In the genomic region with DNA sequence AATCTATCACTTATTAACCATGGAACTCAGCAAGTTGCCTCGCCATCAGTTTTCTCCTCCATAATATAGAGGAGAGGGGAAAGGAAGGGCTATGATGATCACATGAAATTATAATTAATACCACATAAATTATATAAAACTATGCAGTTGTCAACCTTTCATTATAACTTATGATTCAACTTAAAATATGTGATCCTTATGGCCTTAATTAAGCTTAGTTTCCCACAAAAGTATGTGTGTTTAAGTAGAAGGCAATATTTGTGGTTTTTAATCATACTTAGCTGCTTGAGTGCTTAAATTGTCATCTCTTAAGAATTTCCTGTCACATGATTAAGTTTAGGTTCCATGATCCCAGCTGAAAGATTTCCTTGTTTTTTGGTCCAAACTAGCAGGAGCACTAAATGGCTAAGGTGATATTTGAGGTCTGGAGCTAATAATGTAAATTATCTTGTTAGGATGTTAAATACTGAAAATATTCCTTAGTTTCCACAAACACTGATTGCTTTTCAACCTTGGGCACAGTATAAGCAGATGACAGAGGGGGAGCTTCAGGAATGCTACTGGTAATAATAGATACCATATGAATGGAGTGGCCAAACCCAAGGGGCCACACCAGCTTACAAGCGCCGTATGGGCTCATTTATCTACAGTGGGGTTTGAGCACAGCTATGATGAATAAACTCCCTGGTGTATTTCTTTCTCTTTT, we compare ENCODE assay signal across 12 cellular contexts. TPM values are rescaled to one million over a fixed set of nuclear protein-coding genes. Genes with fewer than 3 reads are reported as not detected.
DNase-seq lines count a peak whose midpoint lies in the region; ATAC-seq and TF ChIP-seq lines count a peak whose summit lies in the region.
"Had no signal": no experiment of that assay in that cellular context is flagged by ENCODE, and none has a peak within 500 bp of the region (broad histone marks: within the 10 kb centered on the region; RNA-seq: fewer than 3 reads in every experiment).

No MANE protein-coding gene starts in this region.

- 0 out of 2 replicates have a peak, but pooled peaks cover 3% of the 10 kb centered on the region for H3F3A ChIP-seq in PC-9 (ENCODE audit: insufficient read depth, low read depth)

- no peak for TF ChIP-seq CTCF in PC-9 (conservative IDR thresholded peaks at IDR 0.05)
- TF ChIP-seq CTCF in epithelial cell of esophagus (IDR thresholded peaks at IDR 0.05; ENCODE audit: insufficient read depth, low read depth, low read length, missing control alignments), result no peak
- no peak for TF ChIP-seq CTCF in osteoblast (IDR thresholded peaks at IDR 0.05; ENCODE audit: extremely low read depth, low read depth, low read length)
- no peak for TF ChIP-seq CTCF in WTC11 (IDR thresholded peaks at IDR 0.05)

- H3K9me2 ChIP-seq in PC-9 (ENCODE audit: insufficient read depth), result no peaks in the 10 kb centered on the region

- no peaks in the 10 kb centered on the region for H3K9me3 Mint-ChIP-seq in WTC11
- H3K9me3 Mint-ChIP-seq: activated T-cell treated with anti-CD3 and anti-CD28 coated beads, Interleukin-2, amount 50 U/mL, for 4 hours; dendritic cell treated with granulocyte-macrophage colony-stimulating factor and Interleukin-4, amounts not matched to agents 40 ng/mL and 50 ng/mL, for 4 days had no signal

- no peaks in the 10 kb centered on the region for H3K27me3 ChIP-seq in PC-9 (ENCODE audit: insufficient read depth, low read depth)
- no peaks in the 10 kb centered on the region for H3K27me3 ChIP-seq in osteoblast (ENCODE audit: insufficient read depth, low read length)

- peaks cover 9% of the 10 kb centered on the region; the same call in 1 of the 2 replicates for H3K36me3 Mint-ChIP-seq in WTC11

- H3K36me3 ChIP-seq in PC-9 (ENCODE audit: low read depth), result no peaks in the 10 kb centered on the region
- no peaks in the 10 kb centered on the region for H3K36me3 ChIP-seq in osteoblast (ENCODE audit: insufficient read depth, low read length)

- CTCF ChIA-PET in PC-9 (lab: Charles Lee) (interaction anchor here (0.5 kb wide), 1 partner anchor 26 kb away, joined by 9 read pairs; no protein-coding TSS in a partner anchor), WTC11 (lab: Charles Lee) (interaction anchor here (0.7 to 2.2 kb wide), 2 partner anchors 85 to 87 kb away, joined by 4 to 7 read pairs; no protein-coding TSS in a partner anchor)

- no peak overlapping the region for H2AFZ ChIP-seq in PC-9
- H2AFZ ChIP-seq in osteoblast (ENCODE audit: low read length), result no peak overlapping the region

- peaks cover 33% of the 10 kb centered on the region for H3K4me1 ChIP-seq in PC-9 (replicated peaks; ENCODE audit: insufficient read depth)
- H3K4me1 ChIP-seq in osteoblast (ENCODE audit: insufficient read depth, low read length), result peaks cover 43% of the 10 kb centered on the region

- peak overlapping the region; percentile 25; the same call in 1 of the 2 replicates for H3K27ac ChIP-seq in PC-9
- peak overlapping the region; percentile 86 for H3K27ac ChIP-seq in osteoblast (ENCODE audit: low read depth, low read length)

- H3K4me3 Mint-ChIP-seq in WTC11, result no peak overlapping the region
- H3K4me3 Mint-ChIP-seq: activated T-cell treated with anti-CD3 and anti-CD28 coated beads, Interleukin-2, amount 50 U/mL, for 4 hours; dendritic cell treated with granulocyte-macrophage colony-stimulating factor and Interleukin-4, amounts not matched to agents 40 ng/mL and 50 ng/mL, for 4 days had no signal

- H3K4me2 ChIP-seq in PC-9, result peak overlapping the region; percentile 2; the same call in 1 of the 2 replicates
- H3K4me2 ChIP-seq in osteoblast (ENCODE audit: insufficient read depth, low read length), result peak overlapping the region; percentile 46

- POLR2A ChIA-PET in PC-9 (lab: Charles Lee; ENCODE audit: unreplicated experiment), result interaction anchor here (0.7 kb wide), 3 partner anchors 15 to 85 kb away, joined by 3 to 5 read pairs (median 4); no protein-coding TSS in a partner anchor
- POLR2A ChIA-PET in WTC11 (lab: Charles Lee), result interaction anchor here (0.6 kb wide), 1 partner anchor 47 kb away, joined by 3 read pairs; no protein-coding TSS in a partner anchor

- H3K4me3 ChIP-seq in PC-9 (no peak overlapping the region), epithelial cell of esophagus (ENCODE audit: low read length) (no peak overlapping the region), osteoblast (ENCODE audit: insufficient read depth, low read length) (no peak overlapping the region)

- in situ Hi-C loops in Caki2 (cut with HindIII; ENCODE audit: low pct_unique_long_range_greater_than_20kb, low sequenced_read_pairs), result no loop called here

- DNase-seq in Caki2 (ENCODE audit: low read depth) (peak; percentile 63), PC-9 (peak in 1 of 2 experiments; percentile 89), epithelial cell of esophagus (ENCODE audit: low read depth) (peak; percentile 78), osteoblast (ENCODE audit: insufficient read length, low spot score, missing footprints) (no peak), hypothalamus (lab: John Stamatoyannopoulos, UW) (no peak), CD1c-positive myeloid dendritic cell (ENCODE audit: extremely low spot score) (no peak), WTC11 (ENCODE audit: low spot score) (no peak)
- DNase-seq: activated T-cell treated with anti-CD3 and anti-CD28 coated beads, Interleukin-2, amount 50 U/mL, for 4 hours; DMS153; NCI-H446 had no signal

- intact Hi-C loops in PC-9 (cut with micrococcal nuclease; ENCODE audit: unreplicated experiment), result no loop called here

- no peaks in the 10 kb centered on the region for H3K79me2 ChIP-seq in PC-9 (ENCODE audit: low read depth)
- no peaks in the 10 kb centered on the region for H3K79me2 ChIP-seq in osteoblast (ENCODE audit: insufficient read depth, low read length)

- no peaks in the 10 kb centered on the region for H3K27me3 Mint-ChIP-seq in WTC11 (ENCODE audit: low read depth)
- H3K27me3 Mint-ChIP-seq: dendritic cell treated with granulocyte-macrophage colony-stimulating factor and Interleukin-4, amounts not matched to agents 40 ng/mL and 50 ng/mL, for 4 days had no signal

- no TSS peak for BruUV-seq in PC-9 (replicated peaks; lab: Mats Ljungman, UMichigan)

- H3K4me1 Mint-ChIP-seq in WTC11, result no peaks in the 10 kb centered on the region

- H3K9me3 ChIP-seq in PC-9 (ENCODE audit: insufficient read depth, low read depth), result no peaks in the 10 kb centered on the region
- no peaks in the 10 kb centered on the region for H3K9me3 ChIP-seq in osteoblast (ENCODE audit: low read depth, low read length)

- H3K27ac Mint-ChIP-seq in WTC11, result no peak overlapping the region
- H3K27ac Mint-ChIP-seq: dendritic cell treated with granulocyte-macrophage colony-stimulating factor and Interleukin-4, amounts not matched to agents 40 ng/mL and 50 ng/mL, for 4 days had no signal

- ATAC-seq in GM21825 (IDR thresholded peaks at IDR 0.05; ENCODE audit: unreplicated experiment), result no peak
- no peak for ATAC-seq in WTC11
- ATAC-seq: activated T-cell treated with anti-CD3 and anti-CD28 coated beads, Interleukin-2, amount 50 U/mL, for 4 hours had no signal

- H4K20me1 ChIP-seq in PC-9 (ENCODE audit: insufficient read depth) (no peaks in the 10 kb centered on the region), osteoblast (ENCODE audit: insufficient read depth, low read length) (no peaks in the 10 kb centered on the region)

TF ChIP-seq in WTC11, 78 proteins besides CTCF, POLR2A, EP300 and RAD21 (continues in another document):
- TF ChIP-seq ZNF671 (CRISPR knock-in tag; IDR thresholded peaks at IDR 0.05) (no peak), ZNF232 (CRISPR knock-in tag; IDR thresholded peaks at IDR 0.05) (no peak), ZNF219 (CRISPR knock-in tag; IDR thresholded peaks at IDR 0.05; ENCODE audit: borderline replicate concordance) (no peak)
- TF ChIP-seq, protein P1, sequence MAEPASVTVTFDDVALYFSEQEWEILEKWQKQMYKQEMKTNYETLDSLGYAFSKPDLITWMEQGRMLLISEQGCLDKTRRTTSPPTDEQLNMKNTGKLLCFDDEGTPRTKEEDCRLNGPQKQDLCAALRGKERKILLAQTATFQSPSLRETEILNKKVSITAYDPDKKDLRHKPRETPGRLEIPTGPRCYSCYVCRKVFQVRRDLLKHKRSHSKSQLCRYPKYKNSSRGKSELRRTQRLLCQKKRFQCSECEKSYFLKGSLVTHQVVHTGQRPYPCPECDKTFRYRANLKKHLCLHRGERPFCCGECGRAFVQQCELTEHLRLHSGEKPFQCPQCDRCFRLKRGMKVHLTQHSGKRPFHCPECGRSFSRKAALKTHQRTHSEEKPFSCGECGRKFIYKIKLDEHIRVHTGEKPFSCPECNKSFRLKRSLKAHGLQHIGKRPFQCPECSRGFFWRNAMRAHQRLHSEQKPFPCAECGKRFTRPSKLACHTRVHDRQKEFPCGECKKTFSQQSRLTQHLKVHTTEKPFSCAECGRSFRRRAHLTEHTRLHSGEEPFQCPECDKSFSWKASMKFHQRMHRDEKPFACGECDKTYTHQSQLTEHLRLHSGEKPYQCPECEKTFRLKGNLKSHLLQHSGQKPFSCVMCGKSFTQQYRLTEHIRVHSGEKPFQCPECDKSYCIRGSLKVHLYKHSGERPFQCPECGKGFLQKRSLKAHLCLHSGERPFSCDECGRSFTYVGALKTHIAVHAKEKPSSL (CRISPR knock-in tag; conservative IDR thresholded peaks at IDR 0.05), result no peak
- TF ChIP-seq, protein P2, sequence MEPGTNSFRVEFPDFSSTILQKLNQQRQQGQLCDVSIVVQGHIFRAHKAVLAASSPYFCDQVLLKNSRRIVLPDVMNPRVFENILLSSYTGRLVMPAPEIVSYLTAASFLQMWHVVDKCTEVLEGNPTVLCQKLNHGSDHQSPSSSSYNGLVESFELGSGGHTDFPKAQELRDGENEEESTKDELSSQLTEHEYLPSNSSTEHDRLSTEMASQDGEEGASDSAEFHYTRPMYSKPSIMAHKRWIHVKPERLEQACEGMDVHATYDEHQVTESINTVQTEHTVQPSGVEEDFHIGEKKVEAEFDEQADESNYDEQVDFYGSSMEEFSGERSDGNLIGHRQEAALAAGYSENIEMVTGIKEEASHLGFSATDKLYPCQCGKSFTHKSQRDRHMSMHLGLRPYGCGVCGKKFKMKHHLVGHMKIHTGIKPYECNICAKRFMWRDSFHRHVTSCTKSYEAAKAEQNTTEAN (CRISPR knock-in tag; IDR thresholded peaks at IDR 0.05), result no peak

RNA-seq across cellular contexts. Expression of a gene that starts 26.5 kb away (rescaled TPM):
- total RNA-seq in Caki2 (2014; rRNA removed; shearing (Covaris generic); ENCODE audit: low replicate concordance), result 9.1 and 12.0 TPM in 2 replicates
- total RNA-seq in PC-9 (2021) (3.6 and 3.9 TPM in 2 replicates), osteoblast (38.7 and 41.0 TPM in 2 replicates), WTC11 (2021) (18.4 to 19.8 TPM (median 19.0 TPM) in 3 replicates)

Comparison
In these comparisons a context has a peak if more than half of its experiments do, and no peak if none do; other contexts are left out.
1. DNase-seq: peak in Caki2 (single experiment) and epithelial cell of esophagus (single experiment); none in osteoblast (single experiment), hypothalamus (0 of 51), CD1c-positive myeloid dendritic cell (single experiment) and WTC11 (single experiment).